In genomic region chr1:51673279-51673678, GRCh38 we compare ENCODE assay signal across 22 cellular contexts. TPM values are rescaled to one million over a fixed set of nuclear protein-coding genes. Genes with fewer than 3 reads are reported as not detected.
DNase-seq lines count a peak whose midpoint lies in the region; ATAC-seq, FAIRE-seq and TF ChIP-seq lines count a peak whose summit lies in the region.
"Had no signal": no experiment of that assay in that cellular context is flagged by ENCODE, and none has a peak within 500 bp of the region (broad histone marks: within the 10 kb centered on the region; RNA-seq: fewer than 3 reads in every experiment).

No MANE protein-coding gene starts in this region.

- no peak overlapping the region for H4K5ac ChIP-seq in IMR-90 (ENCODE audit: low read depth, low read length)

- H3K18ac ChIP-seq in IMR-90 (ENCODE audit: low read depth, low read length) = no peak overlapping the region

- BruUV-seq in IMR-90 (replicated peaks; lab: Mats Ljungman, UMichigan) = no TSS peak
- TSS peak; percentile 26 for BruUV-seq in GM12878 (replicated peaks; lab: Mats Ljungman, UMichigan)

- in situ Hi-C loops in IMR-90 (cut with MboI; ENCODE audit: low sequenced_read_pairs) = no loop called here
- in situ Hi-C loops in GM12878 (cut with MboI) = no loop called here

- H2AK5ac ChIP-seq in IMR-90 (ENCODE audit: low read depth, low read length) = 0 out of 2 replicates have a peak overlapping the region, but pooled peaks have one; percentile 61

- H2BK15ac ChIP-seq in IMR-90 (ENCODE audit: low read depth, low read length) = 0 out of 3 replicates have a peak overlapping the region, but pooled peaks have one; percentile 59

- SMC1A ChIA-PET in GM12878 (lab: Charles Lee; ENCODE audit: uncharacterized antibody, unreplicated experiment) = interaction anchor here (1.4 kb wide), 2 partner anchors 9 to 57 kb away, joined by 3 to 5 read pairs; no protein-coding TSS in a partner anchor

- RAD21 ChIA-PET in GM12878 (lab: Charles Lee; ENCODE audit: unreplicated experiment) = no interaction called here

- no peak overlapping the region for H2AK9ac ChIP-seq in IMR-90 (replicated peaks; ENCODE audit: low read depth, low read length, poor library complexity)

- no peaks in the 10 kb centered on the region for H3K79me2 ChIP-seq in GM12878 (ENCODE audit: control insufficient read depth, insufficient read depth, low read length)

- no peak overlapping the region for H3K56ac ChIP-seq in IMR-90 (ENCODE audit: extremely low read depth, insufficient read depth, low read length)

- peaks cover 41 to 62% of the 10 kb centered on the region in 2 experiments for H3K79me1 ChIP-seq in IMR-90 (ENCODE audit: low read depth in 1 of 2, low read length in 2 of 2)

- H3K36me3 ChIP-seq in IMR-90 (ENCODE audit: control insufficient read depth, insufficient read depth, low read length) (no peaks in the 10 kb centered on the region), GM12878 (ENCODE audit: control insufficient read depth in 2 of 2, insufficient read depth in 2 of 2, low read length in 1 of 2) (no peaks in the 10 kb centered on the region)
- H3K36me3 ChIP-seq: BE2C had no signal

- 0 out of 2 replicates have a peak overlapping the region, but pooled peaks have one; percentile 13 for H3K14ac ChIP-seq in IMR-90 (replicated peaks; ENCODE audit: low read depth, low read length)

- H4K91ac ChIP-seq in IMR-90 (ENCODE audit: insufficient read depth, low read depth, low read length) = peak overlapping the region; percentile 15; the same call in 1 of the 2 replicates

- DNase-seq in IMR-90 (no peak), GM12878 (ENCODE audit: low read depth, low spot score) (no peak), left lobe of liver (ENCODE audit: low spot score) (no peak), kidney tubule cell (ENCODE audit: low spot score) (no peak), NCI-H2171 treated with DMSO at 0.1 percent for 48 hours (lab: John Stamatoyannopoulos, UW) (no peak)
- DNase-seq in activated naive CD4-positive, alpha-beta T cell treated with anti-CD3 and anti-CD28 coated beads for 36 hours = no peak
- DNase-seq: ACHN; BE2C; C1 segment of cervical spinal cord; CD4-positive, CD25-positive, alpha-beta regulatory T cell; CD8-positive, alpha-beta memory T cell; COR-L47; DMS 273 treated with DMSO at 0.1 percent for 48 hours; HCEC 1CT; HFFc6 had no signal

- no peak overlapping the region for H3K9ac ChIP-seq in IMR-90 (ENCODE audit: low read depth, low read length)
- no peak overlapping the region for H3K9ac ChIP-seq in GM12878 (ENCODE audit: control insufficient read depth, insufficient read depth, low read length)

- H3K4me3 Mint-ChIP-seq in activated naive CD4-positive, alpha-beta T cell treated with anti-CD3 and anti-CD28 coated beads for 36 hours = no peak overlapping the region
- H3K4me3 Mint-ChIP-seq: CD4-positive, CD25-positive, alpha-beta regulatory T cell; CD8-positive, alpha-beta memory T cell; GM23338; HFFc6 had no signal

- H3K27ac ChIP-seq in IMR-90 (ENCODE audit: insufficient read depth, low read length) (no peak overlapping the region), GM12878 (ENCODE audit: control insufficient read depth, insufficient read depth) (no peak overlapping the region)

- peak overlapping the region; percentile 30; the same call in 1 of the 2 replicates for H2BK120ac ChIP-seq in IMR-90 (ENCODE audit: low read depth, low read length)

- H2AFZ ChIP-seq in IMR-90 (replicated peaks; ENCODE audit: low read length, poor library complexity) (no peak overlapping the region), GM12878 (ENCODE audit: control insufficient read depth, low read depth, low read length) (no peak overlapping the region)
- H2AFZ ChIP-seq: GM23338 had no signal

- no peak for FAIRE-seq in GM12878 (lab: Jason Lieb, UNC)
- FAIRE-seq: A204.1, G401.6, GM12892, GM18507, H54, HTR-8/SVneo had no signal

- CTCF ChIA-PET in IMR-90 (lab: Yijun Ruan, JAX) (no interaction called here), GM12878 (lab: Yijun Ruan, JAX) (interaction anchor here (2.2 kb wide), 1 partner anchor 96 kb away, joined by 6 read pairs; no protein-coding TSS in a partner anchor)
- CTCF ChIA-PET in activated naive CD4-positive, alpha-beta T cell treated with anti-CD3 and anti-CD28 coated beads for 36 hours (lab: Charles Lee) = interaction anchor here (0.7 kb wide), 1 partner anchor 9 kb away, joined by 3 read pairs; no protein-coding TSS in a partner anchor

- no peak overlapping the region for H3K27ac Mint-ChIP-seq in activated naive CD4-positive, alpha-beta T cell treated with anti-CD3 and anti-CD28 coated beads for 36 hours
- H3K27ac Mint-ChIP-seq: CD4-positive, CD25-positive, alpha-beta regulatory T cell; CD8-positive, alpha-beta memory T cell; GM23338; HFFc6 had no signal

- no peaks in the 10 kb centered on the region for H3K27me3 ChIP-seq in IMR-90 (ENCODE audit: control insufficient read depth, insufficient read depth, low read length)
- no peaks in the 10 kb centered on the region for H3K27me3 ChIP-seq in GM12878 (replicated peaks in 1 of 2; ENCODE audit: control insufficient read depth in 2 of 2, insufficient read depth in 2 of 2, low read length in 1 of 2)
- H3K27me3 ChIP-seq: BE2C had no signal

- ATAC-seq in IMR-90 (ENCODE audit: low read depth) = no peak
- no peak for ATAC-seq in GM12878
- peak; percentile 34 for ATAC-seq in left lobe of liver
- ATAC-seq: GM23338 had no signal

- intact Hi-C loops in IMR-90 (cut with micrococcal nuclease) = no loop called here
- intact Hi-C loops in GM12878 (cut with micrococcal nuclease; ENCODE audit: unreplicated experiment) = no loop called here
- intact Hi-C loops in activated naive CD4-positive, alpha-beta T cell treated with anti-CD3 and anti-CD28 coated beads for 36 hours (cut with micrococcal nuclease) = no loop called here

- TF ChIP-seq POLR2A in IMR-90 (IDR thresholded peaks at IDR 0.05; ENCODE audit: low read depth, low read length) (no peak), GM12878 (IDR thresholded peaks at IDR 0.05; ENCODE audit: low read depth, low read length) (no peak)

- 83 to 100% methylated on average over 1 of the region's 1 CpG for WGBS in IMR-90 (ENCODE audit: extremely low coverage in 2 of 2, insufficient read length in 1 of 2), 2 experiments
- WGBS in GM12878 (ENCODE audit: insufficient coverage, insufficient replicate concordance, low lambda C conversion rate, missing lambda C conversion rate) = 94% methylated on average over 1 of the region's 1 CpG

- H2BK5ac ChIP-seq in IMR-90 (ENCODE audit: low read depth, low read length, poor library complexity, severe bottlenecking) = no peak overlapping the region

- H3K4me2 ChIP-seq in IMR-90 (ENCODE audit: low read depth, low read length) (no peak overlapping the region), GM12878 (ENCODE audit: control insufficient read depth, insufficient read depth) (no peak overlapping the region)
- H3K4me2 ChIP-seq: GM23338 had no signal

- H3K4me1 Mint-ChIP-seq in activated naive CD4-positive, alpha-beta T cell treated with anti-CD3 and anti-CD28 coated beads for 36 hours (ENCODE audit: low read depth) = no peaks in the 10 kb centered on the region

- 0 out of 2 replicates have a peak overlapping the region, but pooled peaks have one; percentile 41 for H2BK20ac ChIP-seq in IMR-90 (ENCODE audit: low read depth, low read length)

- H3K9me3 Mint-ChIP-seq in activated naive CD4-positive, alpha-beta T cell treated with anti-CD3 and anti-CD28 coated beads for 36 hours = no peaks in the 10 kb centered on the region
- H3K9me3 Mint-ChIP-seq: CD4-positive, CD25-positive, alpha-beta regulatory T cell; CD8-positive, alpha-beta memory T cell; GM23338; HFFc6 had no signal

- TF ChIP-seq RAD21 in IMR-90 (IDR thresholded peaks at IDR 0.05; ENCODE audit: low read length) (no peak), GM12878 (IDR thresholded peaks at IDR 0.05; ENCODE audit: insufficient read depth, low read depth, low read length) (no peak)

- no peak for TF ChIP-seq CTCF in IMR-90 (conservative IDR thresholded peaks at IDR 0.05; ENCODE audit: low read depth, low read length)
- TF ChIP-seq CTCF in GM12878 (IDR thresholded peaks at IDR 0.05 in 2 of 3, conservative IDR thresholded peaks at IDR 0.05 in 1 of 3; ENCODE audit: control insufficient read depth in 2 of 3, extremely low read depth in 1 of 3, insufficient read depth in 1 of 3, low read depth in 3 of 3, low read length in 3 of 3) = no peak

- H4K8ac ChIP-seq in IMR-90 (ENCODE audit: low read depth in 2 of 2, low read length in 2 of 2) = peak overlapping the region in 1 of 2 experiments; percentile 46; a peak in 2 of 4 replicates

- no peaks in the 10 kb centered on the region for H3K27me3 Mint-ChIP-seq in activated naive CD4-positive, alpha-beta T cell treated with anti-CD3 and anti-CD28 coated beads for 36 hours (ENCODE audit: low read depth)
- H3K27me3 Mint-ChIP-seq: CD4-positive, CD25-positive, alpha-beta regulatory T cell; CD8-positive, alpha-beta memory T cell had no signal

- H3K9me3 ChIP-seq in IMR-90 (ENCODE audit: control insufficient read depth, insufficient read depth, low read length) (no peaks in the 10 kb centered on the region), GM12878 (replicated peaks; ENCODE audit: control insufficient read depth, insufficient read depth, low read length) (no peaks in the 10 kb centered on the region)
- H3K9me3 ChIP-seq: BE2C had no signal

- H3K4me3 ChIP-seq in IMR-90 (ENCODE audit: insufficient read depth, low read depth, low read length) = no peak overlapping the region
- H3K4me3 ChIP-seq in GM12878 = no peak overlapping the region
- H3K4me3 ChIP-seq: GM23338 had no signal

- peaks cover 1% of the 10 kb centered on the region for H3K36me3 Mint-ChIP-seq in activated naive CD4-positive, alpha-beta T cell treated with anti-CD3 and anti-CD28 coated beads for 36 hours (ENCODE audit: low read depth)

- H3K4me1 ChIP-seq in IMR-90 (ENCODE audit: control insufficient read depth, insufficient read depth, low read length) (peaks cover 16% of the 10 kb centered on the region), GM12878 (ENCODE audit: control insufficient read depth, insufficient read depth, low read length) (no peaks in the 10 kb centered on the region)
- H3K4me1 ChIP-seq: BE2C had no signal

- H4K20me1 ChIP-seq in IMR-90 (ENCODE audit: insufficient read depth, low read length) = no peaks in the 10 kb centered on the region; the same call in 1 of the 2 replicates
- H4K20me1 ChIP-seq in GM12878 (ENCODE audit: control insufficient read depth, insufficient read depth) = no peaks in the 10 kb centered on the region

- peak overlapping the region; percentile 41; the same call in 1 of the 2 replicates for H3K4ac ChIP-seq in IMR-90 (ENCODE audit: low read depth, low read length)

- peaks cover 13% of the 10 kb centered on the region for H3K9me1 ChIP-seq in IMR-90 (ENCODE audit: insufficient read depth, low read length)

- TF ChIP-seq EP300 in GM12878 (IDR thresholded peaks at IDR 0.05; ENCODE audit: borderline replicate concordance in 1 of 2, control insufficient read depth in 1 of 2, low read depth in 2 of 2, low read length in 2 of 2) = no peak

- POLR2A ChIA-PET in IMR-90 (lab: Charles Lee; ENCODE audit: unreplicated experiment) (no interaction called here), GM12878 (lab: Charles Lee) (no interaction called here)

- dilution Hi-C loops in IMR-90 (cut with HindIII; ENCODE audit: low sequenced_read_pairs, unreplicated experiment) = no loop called here

- H3K23ac ChIP-seq in IMR-90 (ENCODE audit: low read depth, low read length) = peak overlapping the region; percentile 41; the same call in 1 of the 2 replicates

RNA-seq across cellular contexts. Expression of gene OSBPL9, which starts 56.4 kb away (rescaled TPM):
- total RNA-seq in IMR-90 (2012; rRNA removed) (98.9 and 127 TPM in 2 replicates), GM12878 (2014; rRNA removed) (128 and 139 TPM in 2 replicates), GM12878 (2014; rRNA removed; fragmentation: Illumina TruSeq; extraction: Trizol) (150 and 151 TPM in 2 replicates), GM12878 (2021) (102 TPM in 2 replicates), left lobe of liver (61.1 TPM)
- polyA plus RNA-seq in IMR-90 (2012; rRNA removed) (38.1 and 51.4 TPM in 2 replicates), GM12878 (2011; rRNA removed) (114 and 129 TPM in 2 replicates), GM12878 (2014; fragmentation: Illumina TruSeq; extraction: Trizol) (156 and 202 TPM in 2 replicates), GM12878 (2014; fragmentation: Nextera tagmentation; extraction: Ambion mirVana) (10 to 100 TPM; 25.9 to 41.9 TPM), GM12878 (2014; rRNA removed) (89.1 and 103 TPM in 2 replicates), GM12878 (2016; fragmentation: Nextera tagmentation; extraction: Ambion mirVana) (100 to 1,000 TPM in 1 of 2 experiments, 10 to 100 TPM in 1; 98.7 to 112 TPM)
- polyA plus RNA-seq in IMR-90 (2012; cell fraction: cytosol; rRNA removed) = 11.8 and 14.9 TPM in 2 replicates
- polyA plus RNA-seq in IMR-90 (2012; cell fraction: nucleus; rRNA removed; ENCODE audit: low replicate concordance) = 15.3 and 74.5 TPM in 2 replicates
- 205 and 209 TPM in 2 replicates for total RNA-seq in GM12878 (2013; cell fraction: nucleolus; rRNA removed)
- polyA plus RNA-seq in GM12878 (2011; ENCODE audit: low read depth) = 67.4 TPM
- polyA plus RNA-seq in GM12878 (2011; cell fraction: cytosol; rRNA removed) = 84.6 and 110 TPM in 2 replicates
- 81.8 and 103 TPM in 2 replicates for polyA plus RNA-seq in GM12878 (2011; cell fraction: nucleus; rRNA removed)
- 68.8 and 80.0 TPM in 2 replicates for polyA plus RNA-seq in GM12878 (2012)
- 153 and 174 TPM in 2 replicates for polyA minus RNA-seq in GM12878 (2011; rRNA and poly(A)+ RNA removed)
- 37.0 and 63.4 TPM in 2 replicates for polyA minus RNA-seq in GM12878 (2011; cell fraction: cytosol; rRNA and poly(A)+ RNA removed)
- 92.8 and 131 TPM in 2 replicates for polyA minus RNA-seq in GM12878 (2011; cell fraction: nucleus; rRNA and poly(A)+ RNA removed)
- total RNA-seq in activated naive CD4-positive, alpha-beta T cell treated with anti-CD3 and anti-CD28 coated beads for 36 hours = 10 to 100 TPM; 38.2 to 40.7 TPM
